In genomic region chr6:150302801-150303138, GRCh38 we compare ENCODE assay signal across 21 cellular contexts.
DNase-seq lines count a peak whose midpoint lies in the region; TF ChIP-seq lines count a peak whose summit lies in the region.
"Had no signal": no experiment of that assay in that cellular context is flagged by ENCODE, and none has a peak within 500 bp of the region (broad histone marks: within the 10 kb centered on the region; RNA-seq: fewer than 3 reads in every experiment).

No MANE protein-coding gene starts in this region.

- H3K36me3 ChIP-seq in GM23248 (ENCODE audit: low read depth): no peaks in the 10 kb centered on the region
- no peaks in the 10 kb centered on the region for H3K36me3 ChIP-seq in hepatocyte (replicated peaks; ENCODE audit: insufficient read depth, low read depth)
- H3K36me3 ChIP-seq in suprapubic skin: no peaks in the 10 kb centered on the region
- H3K36me3 ChIP-seq: BLaER1 treated with 17β-estradiol and CSF1 and Interleukin-3, amounts not matched to agents 10 nM and 100 nM had no signal

- H3K4me1 Mint-ChIP-seq in progenitor cell of endocrine pancreas (ENCODE audit: low read depth): peaks cover 3% of the 10 kb centered on the region
- H3K4me1 Mint-ChIP-seq: memory B cell had no signal

- no peaks in the 10 kb centered on the region for H3K79me2 ChIP-seq in GM23248 (ENCODE audit: insufficient read depth)
- no peaks in the 10 kb centered on the region for H3K79me2 ChIP-seq in hepatocyte

- in situ Hi-C loops in GM23248 (cut with MboI) (no loop called here), KBM-7 (cut with MboI; ENCODE audit: low pct_unique_long_range_greater_than_20kb, low sequenced_read_pairs) (no loop called here)

- H3K4me3 ChIP-seq in GM23248 (no peak overlapping the region), hepatocyte (no peak overlapping the region), suprapubic skin (no peak overlapping the region)
- H3K4me3 ChIP-seq: BLaER1 treated with 17β-estradiol and CSF1 and Interleukin-3, amounts not matched to agents 10 nM and 100 nM; body of pancreas; GM12878 had no signal

- WGBS in GM23248 (ENCODE audit: low coverage in 1 of 2, low lambda C conversion rate in 2 of 2, missing lambda C conversion rate in 2 of 2), 2 experiments: 95 to 97% methylated on average over 5 of the region's 5 CpGs
- 63% methylated on average over 5 of the region's 5 CpGs for WGBS in hepatocyte (ENCODE audit: low lambda C conversion rate, missing lambda C conversion rate)
- 65% methylated on average over 4 of the region's 5 CpGs for WGBS in suprapubic skin

- H3K4me1 ChIP-seq in GM23248 (ENCODE audit: insufficient read depth) (peaks cover 9% of the 10 kb centered on the region), hepatocyte (ENCODE audit: insufficient read depth) (peaks cover 7% of the 10 kb centered on the region), suprapubic skin (peaks cover 10% of the 10 kb centered on the region)

- no peak overlapping the region for H3K9ac ChIP-seq in GM23248
- H3K9ac ChIP-seq: BLaER1 treated with 17β-estradiol and CSF1 and Interleukin-3, amounts not matched to agents 10 nM and 100 nM had no signal

- H3K4me2 ChIP-seq in GM23248 (ENCODE audit: unreplicated experiment): peak overlapping the region; percentile 5
- no peak overlapping the region for H3K4me2 ChIP-seq in hepatocyte

- H3K27ac ChIP-seq in GM23248 (no peak overlapping the region), hepatocyte (peak overlapping the region; percentile 57), suprapubic skin (no peak overlapping the region)
- H3K27ac ChIP-seq: BLaER1 treated with 17β-estradiol and CSF1 and Interleukin-3, amounts not matched to agents 10 nM and 100 nM; HL-60 had no signal

- H3K9me3 Mint-ChIP-seq in progenitor cell of endocrine pancreas (ENCODE audit: low read depth): peaks cover 4% of the 10 kb centered on the region

- H3K9me2 ChIP-seq in GM23248 (ENCODE audit: insufficient read depth): no peaks in the 10 kb centered on the region
- H3K9me2 ChIP-seq in hepatocyte (replicated peaks; ENCODE audit: insufficient read depth): no peaks in the 10 kb centered on the region

- no peak overlapping the region for H3K4me3 Mint-ChIP-seq in progenitor cell of endocrine pancreas (ENCODE audit: low read depth)
- H3K4me3 Mint-ChIP-seq: memory B cell had no signal

- no peak overlapping the region for H3K27ac Mint-ChIP-seq in progenitor cell of endocrine pancreas
- H3K27ac Mint-ChIP-seq: memory B cell had no signal

- no peaks in the 10 kb centered on the region for H3K9me3 ChIP-seq in GM23248 (ENCODE audit: low read depth)
- H3K9me3 ChIP-seq in hepatocyte (ENCODE audit: low read depth): no peaks in the 10 kb centered on the region
- peaks cover 5% of the 10 kb centered on the region for H3K9me3 ChIP-seq in suprapubic skin

- DNase-seq in GM23248 (no peak), astrocyte of the hippocampus (ENCODE audit: low read depth, low spot score) (peak; percentile 16), hepatocyte (ENCODE audit: low spot score) (no peak), renal cortical epithelial cell (ENCODE audit: low read depth) (peak; percentile 17), progenitor cell of endocrine pancreas (ENCODE audit: low spot score, unreplicated experiment) (no peak), KBM-7 (no peak), suprapubic skin (ENCODE audit: low spot score in 2 of 2) (no peak)
- DNase-seq in activated effector memory CD4-positive, alpha-beta T cell treated with anti-CD3 and anti-CD28 coated beads, Interleukin-2, amount 50 U/mL, for 16 hours: no peak
- DNase-seq: activated gamma-delta T cell treated with Interleukin-2 at 50 U/mL for 16 hours; activated T-cell treated with anti-CD3 and anti-CD28 coated beads, Interleukin-2, amount 50 U/mL, for 1 hour; effector CD8-positive, alpha-beta T cell; Karpas-422; left cardiac atrium; NCI-H146; NCI-H446 treated with DMSO at 0.1 percent for 48 hours; stimulated activated CD4-positive, alpha-beta T cell treated with anti-CD3 and anti-CD28 coated beads, Interleukin-2, amount 100 ng/mL, for 24 hours had no signal

- TF ChIP-seq EP300 in suprapubic skin (IDR thresholded peaks at IDR 0.05): no peak

- H2AFZ ChIP-seq in GM23248 (no peak overlapping the region), hepatocyte (no peak overlapping the region)

- peaks cover 3% of the 10 kb centered on the region for H3K27me3 Mint-ChIP-seq in progenitor cell of endocrine pancreas

- no peaks in the 10 kb centered on the region for H3K27me3 ChIP-seq in GM23248 (replicated peaks; ENCODE audit: insufficient read depth)
- H3K27me3 ChIP-seq in hepatocyte: no peaks in the 10 kb centered on the region
- H3K27me3 ChIP-seq in suprapubic skin: no peaks in the 10 kb centered on the region
- H3K27me3 ChIP-seq: BLaER1 treated with 17β-estradiol and CSF1 and Interleukin-3, amounts not matched to agents 10 nM and 100 nM; body of pancreas had no signal

- no peak for TF ChIP-seq POLR2A in suprapubic skin (IDR thresholded peaks at IDR 0.05)

- H3F3A ChIP-seq in GM23248 (ENCODE audit: insufficient read depth): peaks cover 6% of the 10 kb centered on the region; the same call in 1 of the 2 replicates

- no peaks in the 10 kb centered on the region for H3K36me3 Mint-ChIP-seq in progenitor cell of endocrine pancreas (ENCODE audit: insufficient read depth)

- H4K20me1 ChIP-seq in GM23248 (ENCODE audit: insufficient read depth) (no peaks in the 10 kb centered on the region), hepatocyte (ENCODE audit: insufficient read depth, poor library complexity, severe bottlenecking) (no peaks in the 10 kb centered on the region)
- H4K20me1 ChIP-seq: BLaER1 treated with 17β-estradiol and CSF1 and Interleukin-3, amounts not matched to agents 10 nM and 100 nM had no signal

- TF ChIP-seq CTCF in hepatocyte (IDR thresholded peaks at IDR 0.05; ENCODE audit: poor library complexity) (no peak), progenitor cell of endocrine pancreas (IDR thresholded peaks at IDR 0.05; ENCODE audit: unreplicated experiment) (no peak), suprapubic skin (IDR thresholded peaks at IDR 0.05) (no peak)

Comparison
In these comparisons a context has a peak if more than half of its experiments do, and no peak if none do; other contexts are left out.
1. DNase-seq: peak in astrocyte of the hippocampus (single experiment) and renal cortical epithelial cell (single experiment); none in GM23248 (single experiment), hepatocyte (single experiment), progenitor cell of endocrine pancreas (single experiment), KBM-7 (single experiment), activated effector memory CD4-positive, alpha-beta T cell treated with anti-CD3 and anti-CD28 coated beads, Interleukin-2, amount 50 U/mL, for 16 hours (single experiment) and suprapubic skin (0 of 2).